23 cellular contexts compared by ENCODE assay signal in the genomic region with DNA sequence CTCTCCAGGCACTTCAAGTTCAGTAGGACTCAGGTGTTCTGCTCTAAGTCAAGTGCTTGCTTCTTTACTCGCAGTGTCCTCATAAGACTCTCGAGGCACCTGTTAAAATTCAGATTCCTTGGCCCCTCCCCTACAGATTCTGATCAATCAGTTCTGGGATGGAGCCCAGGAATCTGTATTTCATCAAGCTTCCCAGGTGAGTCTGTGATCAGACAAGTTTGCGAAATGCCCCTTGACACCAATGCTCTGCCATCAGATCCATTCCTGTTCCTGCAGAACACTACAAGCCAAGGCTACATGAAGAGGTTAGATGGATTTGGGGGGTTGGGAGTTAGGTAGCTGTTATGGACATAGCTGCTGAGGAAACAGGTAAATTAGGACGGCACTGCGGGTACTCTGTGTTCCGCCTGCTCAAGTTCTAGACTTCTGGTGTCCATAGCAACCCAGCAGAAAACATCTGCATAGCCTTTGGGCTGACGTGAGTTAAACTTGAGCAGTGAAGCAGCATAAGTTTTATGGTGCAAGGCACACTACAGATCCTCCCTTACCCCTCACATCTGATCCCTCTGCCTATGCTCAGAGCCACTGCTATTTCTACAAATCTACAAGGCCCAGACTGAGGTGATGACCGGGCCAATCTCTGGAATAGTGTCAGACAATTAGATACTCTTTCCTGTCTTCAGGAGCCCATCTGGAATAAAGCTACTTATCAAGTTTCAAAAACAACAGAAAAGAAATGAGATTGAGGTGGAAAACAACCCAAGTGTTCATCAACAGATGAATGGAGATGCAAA. TPM values are rescaled to one million over a fixed set of nuclear protein-coding genes. Genes with fewer than 3 reads are reported as not detected.
DNase-seq lines count a peak whose midpoint lies in the region; ATAC-seq, FAIRE-seq and TF ChIP-seq lines count a peak whose summit lies in the region.
"Had no signal": no experiment of that assay in that cellular context is flagged by ENCODE, and none has a peak within 500 bp of the region (broad histone marks: within the 10 kb centered on the region; RNA-seq: fewer than 3 reads in every experiment).

No MANE protein-coding gene starts in this region.

- TF ChIP-seq EP300 in HepG2 (IDR thresholded peaks at IDR 0.05; ENCODE audit: low read depth in 2 of 2, low read length in 2 of 2) (no peak), HepG2 (CRISPR knock-in tag; IDR thresholded peaks at IDR 0.05; ENCODE audit: borderline replicate concordance) (no peak)

- H3K36me3 ChIP-seq in HepG2 (replicated peaks in 1 of 2; ENCODE audit: control insufficient read depth in 1 of 2, insufficient read depth in 2 of 2, low read length in 2 of 2) (no peaks in the 10 kb centered on the region), right lobe of liver (no peaks in the 10 kb centered on the region), endodermal cell (ENCODE audit: control insufficient read depth, insufficient read depth, low read length) (no peaks in the 10 kb centered on the region)
- H3K36me3 ChIP-seq: BLaER1, HAP-1 had no signal

- H3K4me3 ChIP-seq in HepG2 (replicated peaks in 1 of 3; ENCODE audit: insufficient read depth in 1 of 3, low read depth in 2 of 3, low read length in 3 of 3) (no peak overlapping the region), right lobe of liver (no peak overlapping the region), endodermal cell (ENCODE audit: low read length) (no peak overlapping the region)
- H3K4me3 ChIP-seq: BLaER1, HAP-1 had no signal

- DNase-seq in HepG2 (ENCODE audit: low spot score), result no peak
- no peak for DNase-seq in right lobe of liver
- DNase-seq in endodermal cell, result peak; percentile 42
- DNase-seq in nephron progenitor cell, result no peak
- DNase-seq in hippocampal formation (lab: John Stamatoyannopoulos, UW), result no peak
- no peak for DNase-seq in activated CD4-positive, CD25-positive, alpha-beta regulatory T cell (lab: John Stamatoyannopoulos, UW)
- DNase-seq: 8988T; CD4-positive, alpha-beta memory T cell; DMS153; DMS79; GDM1; GOT3 had no signal

- TF ChIP-seq CTCF in HepG2 (CRISPR knock-in tag; IDR thresholded peaks at IDR 0.05), result no peak
- TF ChIP-seq CTCF in right lobe of liver (IDR thresholded peaks at IDR 0.05), result no peak
- TF ChIP-seq CTCF in endodermal cell (conservative IDR thresholded peaks at IDR 0.05), result no peak
- TF ChIP-seq CTCF in nephron progenitor cell (IDR thresholded peaks at IDR 0.05), result no peak

- TF ChIP-seq POLR2A in HepG2 (IDR thresholded peaks at IDR 0.05; ENCODE audit: insufficient read depth in 1 of 2, low read depth in 2 of 2, low read length in 2 of 2) (no peak), right lobe of liver (IDR thresholded peaks at IDR 0.05) (no peak)

- in situ Hi-C loops in HepG2 (cut with HindIII; ENCODE audit: extremely low pct_ligation_motif_present, low pct_unique_long_range_greater_than_20kb), result no loop called here

- CTCF ChIA-PET in HepG2 (lab: Yijun Ruan, JAX; ENCODE audit: low intra/inter-chr PET ratio, low total read pairs), result no interaction called here

- WGBS in HepG2 (ENCODE audit: low lambda C conversion rate), result 93% methylated on average over 6 of the region's 8 CpGs
- WGBS in right lobe of liver (ENCODE audit: insufficient coverage, low coverage, low lambda C conversion rate, missing lambda C conversion rate), result 86% methylated on average over 6 of the region's 8 CpGs
- WGBS in endodermal cell (ENCODE audit: insufficient coverage in 1 of 2, insufficient read length in 1 of 2), 2 experiments, result 91 to 92% methylated on average over 7 to 8 of the region's 8 CpGs

- no peak overlapping the region for H3K4me2 ChIP-seq in HepG2 (ENCODE audit: low read depth, low read length)
- H3K4me2 ChIP-seq: BLaER1 had no signal

- TF ChIP-seq RAD21 in HepG2 (CRISPR knock-in tag; IDR thresholded peaks at IDR 0.05), result no peak

- peaks cover 54% of the 10 kb centered on the region for H3K4me1 ChIP-seq in HepG2 (ENCODE audit: insufficient read depth, low read length)
- peaks cover 0 to 39% (median 19%) of the 10 kb centered on the region in 4 donors for H3K4me1 ChIP-seq in right lobe of liver
- peaks cover under 1% of the 10 kb centered on the region for H3K4me1 ChIP-seq in endodermal cell (ENCODE audit: control insufficient read depth, insufficient read depth, low read length)
- H3K4me1 ChIP-seq: BLaER1 had no signal

- H3K79me2 ChIP-seq in HepG2 (ENCODE audit: insufficient read depth, low read length), result peaks cover 11% of the 10 kb centered on the region

- H3K9me3 ChIP-seq in HepG2 (ENCODE audit: low read length) (no peaks in the 10 kb centered on the region), right lobe of liver (no peaks in the 10 kb centered on the region), endodermal cell (ENCODE audit: control insufficient read depth, low read length) (no peaks in the 10 kb centered on the region)
- H3K9me3 ChIP-seq: BLaER1, HAP-1 had no signal

- FAIRE-seq in HepG2 (lab: Jason Lieb, UNC), result no peak
- FAIRE-seq: GM12892, GM18507, HTR-8/SVneo had no signal

- POLR2A ChIA-PET in HepG2 (lab: Yijun Ruan, JAX), result interaction anchor here (2.5 kb wide), 1 partner anchor 15 kb away, joined by 26 read pairs; no protein-coding TSS in a partner anchor

- no peak overlapping the region for H2AFZ ChIP-seq in HepG2 (ENCODE audit: low read length)

- ATAC-seq in HepG2 (no peak), right lobe of liver (no peak), HG03135 (IDR thresholded peaks at IDR 0.05; ENCODE audit: unreplicated experiment) (no peak)

- H3K9me3 Mint-ChIP-seq in endodermal cell (no peaks in the 10 kb centered on the region), nephron progenitor cell (no peaks in the 10 kb centered on the region)
- H3K9me3 Mint-ChIP-seq: CD14-positive monocyte; CD4-positive, alpha-beta memory T cell had no signal

- H3K4me1 Mint-ChIP-seq in endodermal cell (peaks cover 30% of the 10 kb centered on the region), nephron progenitor cell (peaks cover 24% of the 10 kb centered on the region)

- H4K20me1 ChIP-seq in HepG2 (ENCODE audit: insufficient read depth, low read length), result no peaks in the 10 kb centered on the region
- H4K20me1 ChIP-seq: BLaER1 had no signal

- H3K27me3 Mint-ChIP-seq in endodermal cell (ENCODE audit: insufficient read depth), result no peaks in the 10 kb centered on the region
- H3K27me3 Mint-ChIP-seq in nephron progenitor cell (ENCODE audit: low read depth, poor library complexity), result no peaks in the 10 kb centered on the region

- H3K27ac ChIP-seq in HepG2 (ENCODE audit: extremely low read length, insufficient read depth, low read length) (peak overlapping the region; percentile 84), right lobe of liver (no peak overlapping the region), endodermal cell (ENCODE audit: low read depth, low read length) (no peak overlapping the region)
- H3K27ac ChIP-seq: BLaER1 had no signal

- no peak overlapping the region for H3K9ac ChIP-seq in HepG2 (ENCODE audit: insufficient read depth, low read depth, low read length)
- no peak overlapping the region for H3K9ac ChIP-seq in endodermal cell (ENCODE audit: extremely low read depth, low read length, poor library complexity, severe bottlenecking)
- H3K9ac ChIP-seq: BLaER1 had no signal

- H3K4me3 Mint-ChIP-seq in endodermal cell (no peak overlapping the region), nephron progenitor cell (no peak overlapping the region)
- H3K4me3 Mint-ChIP-seq: CD14-positive monocyte; CD4-positive, alpha-beta memory T cell; IgD-negative memory B cell had no signal

- BruUV-seq in HepG2 (replicated peaks; lab: Mats Ljungman, UMichigan), result no TSS peak

- H3K27me3 ChIP-seq in HepG2 (ENCODE audit: control insufficient read depth in 1 of 2, insufficient read depth in 2 of 2, low read length in 2 of 2) (no peaks in the 10 kb centered on the region), right lobe of liver (no peaks in the 10 kb centered on the region), endodermal cell (ENCODE audit: control insufficient read depth, insufficient read depth, low read length, poor library complexity, severe bottlenecking) (no peaks in the 10 kb centered on the region)
- H3K27me3 ChIP-seq: BLaER1 had no signal

- intact Hi-C loops in HepG2 (cut with micrococcal nuclease; ENCODE audit: unreplicated experiment) (no loop called here), right lobe of liver (cut with DNase I) (no loop called here)

- H3K36me3 Mint-ChIP-seq in endodermal cell (ENCODE audit: low read depth) (peaks cover 2% of the 10 kb centered on the region), nephron progenitor cell (ENCODE audit: low read depth) (no peaks in the 10 kb centered on the region)
- H3K36me3 Mint-ChIP-seq: CD14-positive monocyte; CD4-positive, alpha-beta memory T cell had no signal

- H3K27ac Mint-ChIP-seq in endodermal cell (no peak overlapping the region), nephron progenitor cell (peak overlapping the region; percentile 72)
- H3K27ac Mint-ChIP-seq: CD14-positive monocyte, IgD-negative memory B cell had no signal

RNA-seq across cellular contexts. Expression of a gene that starts 6.9 kb away (rescaled TPM):
- total RNA-seq in HepG2 (2016; rRNA removed; fragmentation: Illumina TruSeq; extraction: Trizol) (306 and 519 TPM in 2 replicates), right lobe of liver (100 to 1,000 TPM; 130 to 224 (median 201) TPM), endodermal cell (100 to 1,000 TPM; 157 to 200 TPM)
- total RNA-seq in HepG2 (2016; cell fraction: cytosol; rRNA removed; fragmentation: Illumina TruSeq; extraction: Trizol; ENCODE audit: low read depth), result 41.5 and 47.9 TPM in 2 replicates
- total RNA-seq in HepG2 (2016; cell fraction: insoluble cytoplasmic fraction; rRNA removed; fragmentation: Illumina TruSeq; extraction: Trizol), result 301 and 511 TPM in 2 replicates
- 139 and 156 TPM in 2 replicates for total RNA-seq in HepG2 (2016; cell fraction: membrane; rRNA removed; fragmentation: Illumina TruSeq; extraction: Trizol)
- total RNA-seq in HepG2 (2016; cell fraction: nucleus; rRNA removed; fragmentation: Illumina TruSeq; extraction: Trizol), result 164 and 168 TPM in 2 replicates
- polyA plus RNA-seq in HepG2 (2011; rRNA removed), result 324 and 400 TPM in 2 replicates
- 198 and 289 TPM in 2 replicates for polyA plus RNA-seq in HepG2 (2011; cell fraction: cytosol; rRNA removed)
- polyA plus RNA-seq in HepG2 (2011; cell fraction: nucleus; rRNA removed), result 115 and 150 TPM in 2 replicates
- 250 and 343 TPM in 2 replicates for polyA plus RNA-seq in HepG2 (2012)
- polyA plus RNA-seq in HepG2 (2016; cell fraction: cytosol; fragmentation: Illumina TruSeq; extraction: Trizol; ENCODE audit: low read depth), result 15.2 and 17.3 TPM in 2 replicates
- 352 and 368 TPM in 2 replicates for polyA plus RNA-seq in HepG2 (2016; cell fraction: insoluble cytoplasmic fraction; fragmentation: Illumina TruSeq; extraction: Trizol; ENCODE audit: low read depth)
- polyA plus RNA-seq in HepG2 (2016; cell fraction: membrane; fragmentation: Illumina TruSeq; extraction: Trizol; ENCODE audit: low read depth), result 48.5 and 57.6 TPM in 2 replicates
- polyA plus RNA-seq in HepG2 (2016; cell fraction: nucleus; fragmentation: Illumina TruSeq; extraction: Trizol; ENCODE audit: insufficient read depth, low read depth), result 161 and 162 TPM in 2 replicates
- 203 and 487 TPM in 2 replicates for polyA minus RNA-seq in HepG2 (2011; rRNA and poly(A)+ RNA removed; ENCODE audit: low replicate concordance)
- 356 and 419 TPM in 2 replicates for polyA minus RNA-seq in HepG2 (2011; cell fraction: cytosol; rRNA and poly(A)+ RNA removed)
- 163 and 303 TPM in 2 replicates for polyA minus RNA-seq in HepG2 (2011; cell fraction: nucleus; rRNA and poly(A)+ RNA removed)
- polyA plus RNA-seq in endodermal cell (2013, experiment 1 of 2), result 83.1 TPM
- polyA plus RNA-seq in endodermal cell (2013, experiment 2 of 2), result 79.4 TPM

RNA-seq across cellular contexts. Expression of a gene that starts 8.8 kb away (rescaled TPM):
- total RNA-seq in HepG2 (2016; rRNA removed; fragmentation: Illumina TruSeq; extraction: Trizol), result not detected in 2 replicates
- total RNA-seq in HepG2 (2016; cell fraction: cytosol; rRNA removed; fragmentation: Illumina TruSeq; extraction: Trizol; ENCODE audit: low read depth), result not detected in 2 replicates
- not detected in 2 replicates for total RNA-seq in HepG2 (2016; cell fraction: insoluble cytoplasmic fraction; rRNA removed; fragmentation: Illumina TruSeq; extraction: Trizol)
- total RNA-seq in HepG2 (2016; cell fraction: membrane; rRNA removed; fragmentation: Illumina TruSeq; extraction: Trizol), result not detected in 2 replicates
- total RNA-seq in HepG2 (2016; cell fraction: nucleus; rRNA removed; fragmentation: Illumina TruSeq; extraction: Trizol), result not detected in 2 replicates
- polyA plus RNA-seq in HepG2 (2011; rRNA removed), result 0.84 and 1.3 TPM in 2 replicates
- polyA plus RNA-seq in HepG2 (2011; cell fraction: cytosol; rRNA removed), result not detected in 2 replicates
- polyA plus RNA-seq in HepG2 (2011; cell fraction: nucleus; rRNA removed), result not detected in 2 replicates
- 4.1 and 8.1 TPM in 2 replicates for polyA plus RNA-seq in HepG2 (2012)
- polyA plus RNA-seq in HepG2 (2016; cell fraction: cytosol; fragmentation: Illumina TruSeq; extraction: Trizol; ENCODE audit: low read depth), result not detected in 2 replicates
- polyA plus RNA-seq in HepG2 (2016; cell fraction: insoluble cytoplasmic fraction; fragmentation: Illumina TruSeq; extraction: Trizol; ENCODE audit: low read depth), result not detected in 2 replicates
- not detected in 2 replicates for polyA plus RNA-seq in HepG2 (2016; cell fraction: membrane; fragmentation: Illumina TruSeq; extraction: Trizol; ENCODE audit: low read depth)
- not detected in 2 replicates for polyA plus RNA-seq in HepG2 (2016; cell fraction: nucleus; fragmentation: Illumina TruSeq; extraction: Trizol; ENCODE audit: insufficient read depth, low read depth)
- not detected in 2 replicates for polyA minus RNA-seq in HepG2 (2011; rRNA and poly(A)+ RNA removed; ENCODE audit: low replicate concordance)
- polyA minus RNA-seq in HepG2 (2011; cell fraction: cytosol; rRNA and poly(A)+ RNA removed), result not detected in 2 replicates
- not detected in 2 replicates for polyA minus RNA-seq in HepG2 (2011; cell fraction: nucleus; rRNA and poly(A)+ RNA removed)
- under 1 TPM in 1 of 6 experiments, not detected in 5; 0.84 TPM for total RNA-seq in right lobe of liver
- 1 to 10 TPM; 2.4 to 2.9 TPM for total RNA-seq in endodermal cell
- polyA plus RNA-seq in endodermal cell (2013, experiment 1 of 2), result 1.00 TPM
- polyA plus RNA-seq in endodermal cell (2013, experiment 2 of 2), result not detected
- total RNA-seq: A673; CD4-positive, alpha-beta memory T cell; Daoy had no signal
- polyA plus RNA-seq: AG04450; CD14-positive monocyte; CD4-positive, alpha-beta memory T cell; IgD-negative memory B cell had no signal
